In the genomic region with DNA sequence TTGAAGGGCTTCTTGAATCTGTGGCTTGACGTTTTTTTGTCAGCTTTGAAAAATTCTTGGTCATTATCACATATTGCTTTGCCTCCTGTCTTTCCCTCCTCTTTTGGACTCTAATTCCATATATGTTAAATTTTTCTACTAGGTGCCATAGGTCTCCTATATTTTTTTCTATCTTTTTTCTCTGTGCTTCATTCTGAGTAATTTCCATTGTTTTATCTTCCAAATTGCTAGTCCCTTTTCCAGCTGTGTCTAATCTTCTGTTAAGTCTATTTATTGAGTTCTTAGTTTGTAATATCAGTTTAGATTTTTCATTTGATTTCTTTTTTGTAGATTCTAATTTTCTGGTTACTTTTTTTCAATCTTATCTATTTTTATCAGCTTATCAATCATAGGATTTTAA, we compare ENCODE assay signal across 21 cellular contexts. TPM values are rescaled to one million over a fixed set of nuclear protein-coding genes. Genes with fewer than 3 reads are reported as not detected.
A peak's percentile ranks its signal among the peaks of the same experiment; 100 is the strongest.
DNase-seq lines count a peak whose midpoint lies in the region; ATAC-seq, FAIRE-seq and TF ChIP-seq lines count a peak whose summit lies in the region.
"Had no signal": no experiment of that assay in that cellular context is flagged by ENCODE, and none has a peak within 500 bp of the region (broad histone marks: within the 10 kb centered on the region; RNA-seq: fewer than 3 reads in every experiment).

No MANE protein-coding gene starts in this region.

- H3K4me3 Mint-ChIP-seq in activated CD8-positive, alpha-beta T cell treated with anti-CD3 and anti-CD28 coated beads for 36 hours, result no peak overlapping the region
- H3K4me3 Mint-ChIP-seq in activated CD8-positive, alpha-beta T cell treated with anti-CD3 and anti-CD28 coated beads, Interleukin-2, amount 10 ng/mL, durations not matched to agents 7 days and 5 days, result no peak overlapping the region
- H3K4me3 Mint-ChIP-seq in CD8-positive, alpha-beta T cell, result no peak overlapping the region
- H3K4me3 Mint-ChIP-seq in natural killer cell treated with Interleukin-12 subunit alpha and Interleukin-12 subunit beta and Interleukin-15 and Interleukin-18, amount 100 ng/mL, for 72 hours, result no peak overlapping the region

- H3K4me3 ChIP-seq in CD8-positive, alpha-beta T cell (ENCODE audit: low read depth, low read length), result no peak overlapping the region
- H3K4me3 ChIP-seq in GM12878 (no peak overlapping the region), MG63 (no peak overlapping the region)

- ATAC-seq in activated CD8-positive, alpha-beta T cell treated with anti-CD3 and anti-CD28 coated beads for 36 hours, result no peak
- ATAC-seq in activated CD8-positive, alpha-beta T cell treated with anti-CD3 and anti-CD28 coated beads, Interleukin-2, amount 10 ng/mL, durations not matched to agents 7 days and 5 days, result no peak
- no peak for ATAC-seq in CD8-positive, alpha-beta T cell
- ATAC-seq in GM12878, result no peak
- ATAC-seq in natural killer cell treated with Interleukin-12 subunit alpha and Interleukin-12 subunit beta and Interleukin-15 and Interleukin-18, amount 100 ng/mL, for 72 hours, result no peak

- DNase-seq in activated CD8-positive, alpha-beta T cell treated with anti-CD3 and anti-CD28 coated beads for 36 hours, result no peak
- DNase-seq in activated CD8-positive, alpha-beta T cell treated with anti-CD3 and anti-CD28 coated beads, Interleukin-2, amount 10 ng/mL, durations not matched to agents 7 days and 5 days, result no peak
- DNase-seq in CD8-positive, alpha-beta T cell, result no peak
- DNase-seq in GM12878 (ENCODE audit: low read depth, low spot score) (no peak), MG63 (no peak), HuH-7.5 (ENCODE audit: low spot score) (no peak), H54 (ENCODE audit: insufficient read length, low spot score) (no peak)
- DNase-seq in natural killer cell treated with Interleukin-12 subunit alpha and Interleukin-12 subunit beta and Interleukin-15 and Interleukin-18, amount 100 ng/mL, for 72 hours (ENCODE audit: low spot score), result no peak
- DNase-seq: CD8-positive, alpha-beta memory T cell; GOT3; KG1; NCI-H1417; NCI-H187; NCI-H2107; NCI-H226; NCI-H524; NCI-H82; OCI-M1 had no signal

- SMC1A ChIA-PET in GM12878 (lab: Charles Lee; ENCODE audit: uncharacterized antibody, unreplicated experiment), result interaction anchor here (1.1 to 5.9 kb wide), 3 partner anchors 10 to 49 kb away, joined by 3 to 28 read pairs (median 3); no protein-coding TSS in a partner anchor

- no peak for FAIRE-seq in GM12878 (lab: Jason Lieb, UNC)
- FAIRE-seq in H54 (lab: Jason Lieb, UNC), result no peak
- FAIRE-seq: A204.1, D721Med had no signal

- H3K9me3 Mint-ChIP-seq in activated CD8-positive, alpha-beta T cell treated with anti-CD3 and anti-CD28 coated beads for 36 hours, result peaks cover 27% of the 10 kb centered on the region
- peaks cover 18% of the 10 kb centered on the region for H3K9me3 Mint-ChIP-seq in activated CD8-positive, alpha-beta T cell treated with anti-CD3 and anti-CD28 coated beads, Interleukin-2, amount 10 ng/mL, durations not matched to agents 7 days and 5 days (ENCODE audit: insufficient read depth)
- H3K9me3 Mint-ChIP-seq in CD8-positive, alpha-beta T cell, result peaks cover 7% of the 10 kb centered on the region
- H3K9me3 Mint-ChIP-seq in natural killer cell treated with Interleukin-12 subunit alpha and Interleukin-12 subunit beta and Interleukin-15 and Interleukin-18, amount 100 ng/mL, for 72 hours, result peaks cover 12% of the 10 kb centered on the region

- no peaks in the 10 kb centered on the region for H3K79me2 ChIP-seq in GM12878 (ENCODE audit: control insufficient read depth, insufficient read depth, low read length)

- BruUV-seq in GM12878 (replicated peaks; lab: Mats Ljungman, UMichigan), result no TSS peak

- RAD21 ChIA-PET in GM12878 (lab: Charles Lee; ENCODE audit: unreplicated experiment), result no interaction called here

- CTCF ChIA-PET in activated CD8-positive, alpha-beta T cell treated with anti-CD3 and anti-CD28 coated beads for 36 hours (lab: Charles Lee), result interaction anchor here (1.3 kb wide), 1 partner anchor 52 kb away, joined by 3 read pairs; no protein-coding TSS in a partner anchor
- CTCF ChIA-PET in activated CD8-positive, alpha-beta T cell treated with anti-CD3 and anti-CD28 coated beads, Interleukin-2, amount 10 ng/mL, durations not matched to agents 7 days and 5 days (lab: Charles Lee), result interaction anchor here (1.3 to 1.5 kb wide), 2 partner anchors 52 to 189 kb away, joined by 3 to 6 read pairs; no protein-coding TSS in a partner anchor
- CTCF ChIA-PET in CD8-positive, alpha-beta T cell (lab: Charles Lee), result no interaction called here
- CTCF ChIA-PET in GM12878 (lab: Yijun Ruan, JAX), result no interaction called here

- H3K36me3 Mint-ChIP-seq in activated CD8-positive, alpha-beta T cell treated with anti-CD3 and anti-CD28 coated beads for 36 hours (ENCODE audit: low read depth), result peaks cover 21% of the 10 kb centered on the region
- peaks cover 29% of the 10 kb centered on the region for H3K36me3 Mint-ChIP-seq in activated CD8-positive, alpha-beta T cell treated with anti-CD3 and anti-CD28 coated beads, Interleukin-2, amount 10 ng/mL, durations not matched to agents 7 days and 5 days (ENCODE audit: low read depth)
- no peaks in the 10 kb centered on the region for H3K36me3 Mint-ChIP-seq in CD8-positive, alpha-beta T cell
- H3K36me3 Mint-ChIP-seq in natural killer cell treated with Interleukin-12 subunit alpha and Interleukin-12 subunit beta and Interleukin-15 and Interleukin-18, amount 100 ng/mL, for 72 hours, result peaks cover 13% of the 10 kb centered on the region

- in situ Hi-C loops in GM12878 (cut with MboI), result no loop called here

- no peaks in the 10 kb centered on the region for H4K20me1 ChIP-seq in GM12878 (ENCODE audit: control insufficient read depth, insufficient read depth)

- TF ChIP-seq POLR2A in GM12878 (IDR thresholded peaks at IDR 0.05; ENCODE audit: low read depth, low read length) (no peak), H54 (IDR thresholded peaks at IDR 0.05; ENCODE audit: low read depth, low read length) (no peak)

- 100% methylated on average over 1 of the region's 1 CpG for WGBS in GM12878 (ENCODE audit: insufficient coverage, insufficient replicate concordance, low lambda C conversion rate, missing lambda C conversion rate)

- no peak for TF ChIP-seq RAD21 in GM12878 (IDR thresholded peaks at IDR 0.05; ENCODE audit: insufficient read depth, low read depth, low read length)

- no peak for TF ChIP-seq CTCF in activated CD8-positive, alpha-beta T cell treated with anti-CD3 and anti-CD28 coated beads for 36 hours (IDR thresholded peaks at IDR 0.05)
- no peak for TF ChIP-seq CTCF in CD8-positive, alpha-beta T cell (IDR thresholded peaks at IDR 0.05)
- no peak for TF ChIP-seq CTCF in GM12878 (IDR thresholded peaks at IDR 0.05 in 2 of 3, conservative IDR thresholded peaks at IDR 0.05 in 1 of 3; ENCODE audit: control insufficient read depth in 2 of 3, extremely low read depth in 1 of 3, insufficient read depth in 1 of 3, low read depth in 3 of 3, low read length in 3 of 3)

- no peaks in the 10 kb centered on the region for H3K27me3 ChIP-seq in CD8-positive, alpha-beta T cell (ENCODE audit: insufficient read depth, low read length)
- no peaks in the 10 kb centered on the region for H3K27me3 ChIP-seq in GM12878 (replicated peaks in 1 of 2; ENCODE audit: control insufficient read depth in 2 of 2, insufficient read depth in 2 of 2, low read length in 1 of 2)
- H3K27me3 ChIP-seq in MG63, result no peaks in the 10 kb centered on the region

- H3K4me1 ChIP-seq in CD8-positive, alpha-beta T cell (ENCODE audit: insufficient read depth, low read length), result peaks cover 51% of the 10 kb centered on the region
- H3K4me1 ChIP-seq in GM12878 (ENCODE audit: control insufficient read depth, insufficient read depth, low read length), result peaks cover 34% of the 10 kb centered on the region

- no peak for TF ChIP-seq EP300 in GM12878 (IDR thresholded peaks at IDR 0.05; ENCODE audit: borderline replicate concordance in 1 of 2, control insufficient read depth in 1 of 2, low read depth in 2 of 2, low read length in 2 of 2)

- H2AFZ ChIP-seq in GM12878 (ENCODE audit: control insufficient read depth, low read depth, low read length), result no peak overlapping the region

- H3K4me1 Mint-ChIP-seq in activated CD8-positive, alpha-beta T cell treated with anti-CD3 and anti-CD28 coated beads for 36 hours (ENCODE audit: low read depth), result peaks cover 72% of the 10 kb centered on the region
- H3K4me1 Mint-ChIP-seq in activated CD8-positive, alpha-beta T cell treated with anti-CD3 and anti-CD28 coated beads, Interleukin-2, amount 10 ng/mL, durations not matched to agents 7 days and 5 days (ENCODE audit: low read depth), result peaks cover 52% of the 10 kb centered on the region
- peaks cover 70% of the 10 kb centered on the region for H3K4me1 Mint-ChIP-seq in CD8-positive, alpha-beta T cell (ENCODE audit: low read depth)
- H3K4me1 Mint-ChIP-seq in natural killer cell treated with Interleukin-12 subunit alpha and Interleukin-12 subunit beta and Interleukin-15 and Interleukin-18, amount 100 ng/mL, for 72 hours (ENCODE audit: low read depth in 2 of 2), result peaks cover 55 to 73% of the 10 kb centered on the region in 2 donors

- H3K27me3 Mint-ChIP-seq in activated CD8-positive, alpha-beta T cell treated with anti-CD3 and anti-CD28 coated beads for 36 hours, result no peaks in the 10 kb centered on the region
- H3K27me3 Mint-ChIP-seq in activated CD8-positive, alpha-beta T cell treated with anti-CD3 and anti-CD28 coated beads, Interleukin-2, amount 10 ng/mL, durations not matched to agents 7 days and 5 days (ENCODE audit: low read depth), result no peaks in the 10 kb centered on the region
- no peaks in the 10 kb centered on the region for H3K27me3 Mint-ChIP-seq in CD8-positive, alpha-beta T cell (ENCODE audit: low read depth)
- no peaks in the 10 kb centered on the region for H3K27me3 Mint-ChIP-seq in natural killer cell treated with Interleukin-12 subunit alpha and Interleukin-12 subunit beta and Interleukin-15 and Interleukin-18, amount 100 ng/mL, for 72 hours

- peak overlapping the region; percentile 97 for H3K27ac Mint-ChIP-seq in activated CD8-positive, alpha-beta T cell treated with anti-CD3 and anti-CD28 coated beads for 36 hours
- H3K27ac Mint-ChIP-seq in activated CD8-positive, alpha-beta T cell treated with anti-CD3 and anti-CD28 coated beads, Interleukin-2, amount 10 ng/mL, durations not matched to agents 7 days and 5 days, result no peak overlapping the region
- H3K27ac Mint-ChIP-seq in CD8-positive, alpha-beta T cell, result peak overlapping the region; percentile 93
- H3K27ac Mint-ChIP-seq in natural killer cell treated with Interleukin-12 subunit alpha and Interleukin-12 subunit beta and Interleukin-15 and Interleukin-18, amount 100 ng/mL, for 72 hours, result peak overlapping the region; percentile 89 to 93

- H3K27ac ChIP-seq in CD8-positive, alpha-beta T cell (ENCODE audit: low read depth, low read length), result no peak overlapping the region
- H3K27ac ChIP-seq in GM12878 (ENCODE audit: control insufficient read depth, insufficient read depth), result no peak overlapping the region
- H3K27ac ChIP-seq: RWPE1 had no signal

- intact Hi-C loops in activated CD8-positive, alpha-beta T cell treated with anti-CD3 and anti-CD28 coated beads for 36 hours (cut with micrococcal nuclease), result loop anchor here (5.0 kb wide), 1 partner anchor 51 kb away; no protein-coding TSS in a partner anchor
- intact Hi-C loops in CD8-positive, alpha-beta T cell (cut with DNase I, micrococcal nuclease), result no loop called here
- intact Hi-C loops in GM12878 (cut with micrococcal nuclease; ENCODE audit: unreplicated experiment), result loop anchor here (5.0 kb wide), 1 partner anchor 51 kb away; no protein-coding TSS in a partner anchor

- H3K4me2 ChIP-seq in GM12878 (ENCODE audit: control insufficient read depth, insufficient read depth), result no peak overlapping the region

- POLR2A ChIA-PET in activated CD8-positive, alpha-beta T cell treated with anti-CD3 and anti-CD28 coated beads for 36 hours (lab: Charles Lee), result interaction anchor here (0.6 kb wide), 1 partner anchor 19 kb away, joined by 8 read pairs; no protein-coding TSS in a partner anchor
- POLR2A ChIA-PET in activated CD8-positive, alpha-beta T cell treated with anti-CD3 and anti-CD28 coated beads, Interleukin-2, amount 10 ng/mL, durations not matched to agents 7 days and 5 days (lab: Charles Lee), result no interaction called here
- POLR2A ChIA-PET in CD8-positive, alpha-beta T cell (lab: Charles Lee), result no interaction called here
- POLR2A ChIA-PET in GM12878 (lab: Charles Lee), result no interaction called here

- no peaks in the 10 kb centered on the region for H3K9me3 ChIP-seq in CD8-positive, alpha-beta T cell (ENCODE audit: low read length)
- H3K9me3 ChIP-seq in GM12878 (replicated peaks; ENCODE audit: control insufficient read depth, insufficient read depth, low read length) (peaks cover 10% of the 10 kb centered on the region; the same call in 2 of the 3 replicates), MG63 (peaks cover 9% of the 10 kb centered on the region)

- no peaks in the 10 kb centered on the region for H3K36me3 ChIP-seq in CD8-positive, alpha-beta T cell (ENCODE audit: insufficient read depth, low read length)
- H3K36me3 ChIP-seq in GM12878 (ENCODE audit: control insufficient read depth in 2 of 2, insufficient read depth in 2 of 2, low read length in 1 of 2) (no peaks in the 10 kb centered on the region), MG63 (no peaks in the 10 kb centered on the region)

- H3K9ac ChIP-seq in GM12878 (ENCODE audit: control insufficient read depth, insufficient read depth, low read length), result no peak overlapping the region

RNA-seq across cellular contexts. Expression of gene CHST2, which starts 53.7 kb away (rescaled TPM):
- total RNA-seq in activated CD8-positive, alpha-beta T cell treated with anti-CD3 and anti-CD28 coated beads for 36 hours, result 1 to 10 TPM; 6.0 to 6.9 TPM
- 1 to 10 TPM; 2.3 to 2.4 TPM for total RNA-seq in activated CD8-positive, alpha-beta T cell treated with anti-CD3 and anti-CD28 coated beads, Interleukin-2, amount 10 ng/mL, durations not matched to agents 7 days and 5 days
- 1 to 10 TPM; 2.5 to 2.7 TPM for total RNA-seq in CD8-positive, alpha-beta T cell
- total RNA-seq in GM12878 (2013; cell fraction: nucleolus; rRNA removed), result 15.8 and 17.7 TPM in 2 replicates
- total RNA-seq in GM12878 (2014; rRNA removed) (9.8 and 12.8 TPM in 2 replicates), GM12878 (2014; rRNA removed; fragmentation: Illumina TruSeq; extraction: Trizol) (9.2 TPM in 2 replicates), GM12878 (2021) (37.1 and 37.2 TPM in 2 replicates)
- polyA plus RNA-seq in GM12878 (2011; ENCODE audit: low read depth), result 4.2 TPM
- polyA plus RNA-seq in GM12878 (2011; rRNA removed) (1.5 and 1.6 TPM in 2 replicates), GM12878 (2014; fragmentation: Illumina TruSeq; extraction: Trizol) (8.4 and 9.3 TPM in 2 replicates), GM12878 (2014; fragmentation: Nextera tagmentation; extraction: Ambion mirVana) (1 to 10 TPM; 2.3 to 5.6 TPM), GM12878 (2014; rRNA removed) (21.8 and 25.7 TPM in 2 replicates), GM12878 (2016; fragmentation: Nextera tagmentation; extraction: Ambion mirVana) (1 to 10 TPM; 4.3 to 8.3 TPM)
- 2.0 and 3.3 TPM in 2 replicates for polyA plus RNA-seq in GM12878 (2011; cell fraction: cytosol; rRNA removed)
- polyA plus RNA-seq in GM12878 (2011; cell fraction: nucleus; rRNA removed), result 4.1 and 5.9 TPM in 2 replicates
- 13.1 and 13.3 TPM in 2 replicates for polyA plus RNA-seq in GM12878 (2012)
- 0.80 and 2.0 TPM in 2 replicates for polyA minus RNA-seq in GM12878 (2011; rRNA and poly(A)+ RNA removed)
- 1.7 and 1.9 TPM in 2 replicates for polyA minus RNA-seq in GM12878 (2011; cell fraction: cytosol; rRNA and poly(A)+ RNA removed)
- 3.1 and 5.0 TPM in 2 replicates for polyA minus RNA-seq in GM12878 (2011; cell fraction: nucleus; rRNA and poly(A)+ RNA removed)
- total RNA-seq in natural killer cell treated with Interleukin-12 subunit alpha and Interleukin-12 subunit beta and Interleukin-15 and Interleukin-18, amount 100 ng/mL, for 72 hours, result 10 to 100 TPM; 16.3 to 26.9 TPM
- total RNA-seq in MG63 (2014; rRNA removed; shearing (Covaris generic); ENCODE audit: low replicate concordance), result 0.20 and 0.36 TPM in 2 replicates

Comparison
In these comparisons a context has a peak if more than half of its experiments do, and no peak if none do; other contexts are left out.
1. CTCF ChIA-PET loops: an anchor here in activated CD8-positive, alpha-beta T cell treated with anti-CD3 and anti-CD28 coated beads for 36 hours (1.3 kb wide) and activated CD8-positive, alpha-beta T cell treated with anti-CD3 and anti-CD28 coated beads, Interleukin-2, amount 10 ng/mL, durations not matched to agents 7 days and 5 days (1.3 to 1.5 kb wide); none called in CD8-positive, alpha-beta T cell and GM12878.
2. intact Hi-C loops: an anchor here in activated CD8-positive, alpha-beta T cell treated with anti-CD3 and anti-CD28 coated beads for 36 hours (5.0 kb wide) and GM12878 (5.0 kb wide); none called in CD8-positive, alpha-beta T cell.